Comparison of ENCODE assay signal across 9 cellular contexts in genomic region chr5:102545175-102545574, GRCh38. TPM values are rescaled to one million over a fixed set of nuclear protein-coding genes. Genes with fewer than 3 reads are reported as not detected.
DNase-seq lines count a peak whose midpoint lies in the region; ATAC-seq and TF ChIP-seq lines count a peak whose summit lies in the region.
"Had no signal": no experiment of that assay in that cellular context is flagged by ENCODE, and none has a peak within 500 bp of the region (broad histone marks: within the 10 kb centered on the region; RNA-seq: fewer than 3 reads in every experiment).

No MANE protein-coding gene starts in this region.

- intact Hi-C loops in left colon (cut with DNase I, micrococcal nuclease): no loop called here

- peaks cover 2% of the 10 kb centered on the region for H3K4me1 Mint-ChIP-seq in osteocyte (ENCODE audit: unreplicated experiment)
- H3K4me1 Mint-ChIP-seq in activated T-helper 17 cell treated with anti-CD3 and anti-CD28 coated beads, Interleukin-2, amount 50 U/mL, for 72 hours: no peaks in the 10 kb centered on the region
- H3K4me1 Mint-ChIP-seq: CD4-positive, CD25-positive, alpha-beta regulatory T cell had no signal

- peak; percentile 88 for ATAC-seq in HG03103 (IDR thresholded peaks at IDR 0.05; ENCODE audit: low read depth, unreplicated experiment)
- ATAC-seq in left colon: no peak
- no peak for ATAC-seq in activated T-helper 17 cell treated with anti-CD3 and anti-CD28 coated beads, Interleukin-2, amount 50 U/mL, for 72 hours (replicated peaks)

- no peaks in the 10 kb centered on the region for H3K9me3 Mint-ChIP-seq in osteocyte (ENCODE audit: unreplicated experiment)
- H3K9me3 Mint-ChIP-seq in activated T-helper 17 cell treated with anti-CD3 and anti-CD28 coated beads, Interleukin-2, amount 50 U/mL, for 72 hours: peaks cover 7% of the 10 kb centered on the region

- no peak overlapping the region for H3K4me3 Mint-ChIP-seq in osteocyte (ENCODE audit: unreplicated experiment)
- H3K4me3 Mint-ChIP-seq in activated T-helper 17 cell treated with anti-CD3 and anti-CD28 coated beads, Interleukin-2, amount 50 U/mL, for 72 hours: no peak overlapping the region
- H3K4me3 Mint-ChIP-seq: CD4-positive, CD25-positive, alpha-beta regulatory T cell had no signal

- no peaks in the 10 kb centered on the region for H3K27me3 Mint-ChIP-seq in osteocyte (ENCODE audit: unreplicated experiment)
- H3K27me3 Mint-ChIP-seq in activated T-helper 17 cell treated with anti-CD3 and anti-CD28 coated beads, Interleukin-2, amount 50 U/mL, for 72 hours: peaks cover 4% of the 10 kb centered on the region

- peak; percentile 51 for DNase-seq in SIG-M5 treated with dmso at 0.1 percent for 504 hours (lab: John Stamatoyannopoulos, UW; ENCODE audit: unreplicated experiment)
- DNase-seq in SIG-M5 (lab: John Stamatoyannopoulos, UW): no peak
- peak; percentile 19 for DNase-seq in SW480 (ENCODE audit: low spot score)
- DNase-seq in osteocyte (ENCODE audit: extremely low spot score, unreplicated experiment): no peak
- no peak for DNase-seq in NCI-H2107 (lab: John Stamatoyannopoulos, UW)
- no peak for DNase-seq in left colon
- DNase-seq: CD4-positive, CD25-positive, alpha-beta regulatory T cell had no signal

- TF ChIP-seq CTCF in osteocyte (IDR thresholded peaks at IDR 0.05): peak; percentile 25

- H3K36me3 Mint-ChIP-seq in osteocyte (ENCODE audit: unreplicated experiment): no peaks in the 10 kb centered on the region
- H3K36me3 Mint-ChIP-seq in activated T-helper 17 cell treated with anti-CD3 and anti-CD28 coated beads, Interleukin-2, amount 50 U/mL, for 72 hours (ENCODE audit: low read depth): no peaks in the 10 kb centered on the region
- H3K36me3 Mint-ChIP-seq: CD4-positive, CD25-positive, alpha-beta regulatory T cell had no signal

- no peak overlapping the region for H3K27ac Mint-ChIP-seq in osteocyte (ENCODE audit: unreplicated experiment)
- H3K27ac Mint-ChIP-seq in activated T-helper 17 cell treated with anti-CD3 and anti-CD28 coated beads, Interleukin-2, amount 50 U/mL, for 72 hours: no peak overlapping the region
- H3K27ac Mint-ChIP-seq: CD4-positive, CD25-positive, alpha-beta regulatory T cell had no signal

RNA-seq across cellular contexts. Expression of gene SLCO6A1, which starts 46.4 kb away (rescaled TPM):
- total RNA-seq in osteocyte: 0.65 and 0.78 TPM in 2 replicates
- not detected for total RNA-seq in left colon
- total RNA-seq in activated T-helper 17 cell treated with anti-CD3 and anti-CD28 coated beads, Interleukin-2, amount 50 U/mL, for 72 hours: not detected
- total RNA-seq: CD4-positive, CD25-positive, alpha-beta regulatory T cell had no signal

Comparison
In these comparisons a context has a peak if more than half of its experiments do, and no peak if none do; other contexts are left out.
1. DNase-seq: peak in SIG-M5 treated with dmso at 0.1 percent for 504 hours (single experiment) and SW480 (single experiment); none in SIG-M5 (single experiment), osteocyte (single experiment), NCI-H2107 (single experiment) and left colon (0 of 2).